Comparison of ENCODE assay signal across 8 cellular contexts in genomic region chr12:50765325-50765911, GRCh38. TPM values are rescaled to one million over a fixed set of nuclear protein-coding genes. Genes with fewer than 3 reads are reported as not detected.
DNase-seq lines count a peak whose midpoint lies in the region; ATAC-seq and TF ChIP-seq lines count a peak whose summit lies in the region.

No MANE protein-coding gene starts in this region.

- no peak for TF ChIP-seq POLR2A in HCT116 (IDR thresholded peaks at IDR 0.05; ENCODE audit: borderline replicate concordance, extremely low read depth, insufficient read depth, insufficient read length)

- H3K9me3 Mint-ChIP-seq in activated CD8-positive, alpha-beta T cell treated with anti-CD3 and anti-CD28 coated beads, Interleukin-2, amount 10 ng/mL, durations not matched to agents 7 days and 5 days (ENCODE audit: insufficient read depth) = no peaks in the 10 kb centered on the region

- H3K36me3 Mint-ChIP-seq in activated CD8-positive, alpha-beta T cell treated with anti-CD3 and anti-CD28 coated beads, Interleukin-2, amount 10 ng/mL, durations not matched to agents 7 days and 5 days (ENCODE audit: low read depth) = peaks cover 20% of the 10 kb centered on the region

- DNase-seq in D341Med (ENCODE audit: low spot score) (peak; percentile 62), HCT116 (ENCODE audit: low read depth, low spot score) (no peak), NCI-H526 treated with DMSO at 0.1 percent for 48 hours (lab: John Stamatoyannopoulos, UW) (peak; percentile 17), epithelial cell of prostate (ENCODE audit: low read depth, low spot score) (no peak), thoracic aorta (ENCODE audit: low spot score) (no peak), HK-2 (ENCODE audit: unreplicated experiment) (no peak)
- DNase-seq in activated CD8-positive, alpha-beta T cell treated with anti-CD3 and anti-CD28 coated beads, Interleukin-2, amount 10 ng/mL, durations not matched to agents 7 days and 5 days = peak; percentile 72

- peak overlapping the region; percentile 81 for H3K4me3 Mint-ChIP-seq in activated CD8-positive, alpha-beta T cell treated with anti-CD3 and anti-CD28 coated beads, Interleukin-2, amount 10 ng/mL, durations not matched to agents 7 days and 5 days

- H3K9me3 ChIP-seq in HCT116 (ENCODE audit: control insufficient read depth in 1 of 2, insufficient read depth in 1 of 2, low read depth in 1 of 2, low read length in 2 of 2) (no peaks in the 10 kb centered on the region), mucosa of rectum (ENCODE audit: control insufficient read depth in 2 of 2, low read length in 2 of 2) (no peaks in the 10 kb centered on the region), thoracic aorta (no peaks in the 10 kb centered on the region)

- TSS peak; percentile 51 for BruUV-seq in HCT116 (replicated peaks; lab: Mats Ljungman, UMichigan)

- TF ChIP-seq CTCF in HCT116 (IDR thresholded peaks at IDR 0.05 in 2 of 3, conservative IDR thresholded peaks at IDR 0.05 in 1 of 3; ENCODE audit: borderline replicate concordance in 1 of 3, insufficient read depth in 1 of 3, low read depth in 2 of 3, low read length in 2 of 3) = peak; percentile 67 to 78 (median 70); a peak in 5 of 6 replicates
- TF ChIP-seq CTCF in thoracic aorta (IDR thresholded peaks at IDR 0.05) = peak; percentile 37

- peak overlapping the region; percentile 89 for H3K27ac Mint-ChIP-seq in activated CD8-positive, alpha-beta T cell treated with anti-CD3 and anti-CD28 coated beads, Interleukin-2, amount 10 ng/mL, durations not matched to agents 7 days and 5 days

- H3K27ac ChIP-seq in HCT116 (ENCODE audit: low read depth, low read length) = peak overlapping the region; percentile 100
- peak overlapping the region; percentile 91 for H3K27ac ChIP-seq in epithelial cell of prostate
- peak overlapping the region; percentile 99 for H3K27ac ChIP-seq in mucosa of rectum (ENCODE audit: low read depth in 2 of 2, low read length in 2 of 2)
- peak overlapping the region in 1 of 2 donors; percentile 96 for H3K27ac ChIP-seq in thoracic aorta

- peaks cover 30 to 40% of the 10 kb centered on the region in 2 experiments for H3K4me1 ChIP-seq in HCT116 (ENCODE audit: control insufficient read depth in 1 of 2, insufficient read depth in 2 of 2, low read length in 2 of 2)
- H3K4me1 ChIP-seq in mucosa of rectum (ENCODE audit: control insufficient read depth in 2 of 2, insufficient read depth in 2 of 2, low read length in 2 of 2) = peaks cover 19 to 23% of the 10 kb centered on the region in 2 donors
- H3K4me1 ChIP-seq in thoracic aorta (ENCODE audit: control insufficient read depth in 1 of 2, low read depth in 2 of 2) = peaks cover 17 to 31% of the 10 kb centered on the region in 2 donors

- H3K9ac ChIP-seq in HCT116 (ENCODE audit: low read length) = peak overlapping the region; percentile 92
- H3K9ac ChIP-seq in mucosa of rectum (ENCODE audit: low read depth in 1 of 2, low read length in 2 of 2) = peak overlapping the region; percentile 75 to 99

- POLR2A ChIA-PET in HCT116 (lab: Charles Lee) = interaction anchor here (0.7 to 2.4 kb wide), 5 partner anchors 9 to 263 kb away, joined by 3 to 18 read pairs (median 7); partner anchors contain the start of gene SLC11A2
- POLR2A ChIA-PET in activated CD8-positive, alpha-beta T cell treated with anti-CD3 and anti-CD28 coated beads, Interleukin-2, amount 10 ng/mL, durations not matched to agents 7 days and 5 days (lab: Charles Lee) = interaction anchor here (0.6 to 2.8 kb wide), 18 partner anchors 8 to 478 kb away, joined by 3 to 18 read pairs (median 4); partner anchors contain the start of genes DAZAP2, LETMD1 and SLC11A2

- peak; percentile 83 for TF ChIP-seq RAD21 in HCT116 (IDR thresholded peaks at IDR 0.05; ENCODE audit: low read depth)

- H3K36me3 ChIP-seq in HCT116 (ENCODE audit: control insufficient read depth in 1 of 2, insufficient read depth in 2 of 2, low read length in 2 of 2) (no peaks in the 10 kb centered on the region), mucosa of rectum (ENCODE audit: control insufficient read depth in 2 of 2, insufficient read depth in 2 of 2, low read length in 2 of 2) (peaks cover 0 to 2% of the 10 kb centered on the region in 2 donors), thoracic aorta (no peaks in the 10 kb centered on the region)

- peaks cover 71% of the 10 kb centered on the region for H3K79me2 ChIP-seq in HCT116 (ENCODE audit: insufficient read depth, low read length)

- H3K4me2 ChIP-seq in HCT116 (ENCODE audit: low read length) = peak overlapping the region; percentile 87

- ATAC-seq in HCT116 (peak; percentile 39; the same call in 1 of the 2 replicates), thoracic aorta (ENCODE audit: insufficient number of reproducible peaks, low FRiP score, low read depth) (no peak)
- peak; percentile 26 for ATAC-seq in activated CD8-positive, alpha-beta T cell treated with anti-CD3 and anti-CD28 coated beads, Interleukin-2, amount 10 ng/mL, durations not matched to agents 7 days and 5 days

- RAD21 ChIA-PET in HCT116 (lab: Charles Lee; ENCODE audit: low non-redundant PET in 1 of 2, low total read pairs in 2 of 2, uncharacterized antibody in 2 of 2, unreplicated experiment in 2 of 2) = interaction anchor here (0.6 to 1.7 kb wide), 7 partner anchors 8 to 576 kb away, joined by 3 to 6 read pairs (median 5); partner anchors contain the start of gene DIP2B (in 1 of the 2)

- H2AFZ ChIP-seq in HCT116 (ENCODE audit: low read depth, low read length, poor library complexity, severe bottlenecking) = no peak overlapping the region

- H4K20me1 ChIP-seq in HCT116 (ENCODE audit: insufficient read depth) = no peaks in the 10 kb centered on the region

- no peaks in the 10 kb centered on the region for H3K27me3 Mint-ChIP-seq in activated CD8-positive, alpha-beta T cell treated with anti-CD3 and anti-CD28 coated beads, Interleukin-2, amount 10 ng/mL, durations not matched to agents 7 days and 5 days (ENCODE audit: low read depth)

- peak overlapping the region; percentile 88 to 89 for H3K4me3 ChIP-seq in HCT116 (replicated peaks in 1 of 2; ENCODE audit: low read depth in 1 of 2, low read length in 2 of 2)
- peak overlapping the region; percentile 76 to 97 for H3K4me3 ChIP-seq in mucosa of rectum (ENCODE audit: low read length in 2 of 2)
- H3K4me3 ChIP-seq in thoracic aorta = peak overlapping the region; percentile 87

- CTCF ChIA-PET in HCT116 (lab: Charles Lee) = interaction anchor here (0.6 to 2.4 kb wide), 21 partner anchors 9 to 587 kb away, joined by 3 to 33 read pairs (median 5); partner anchors contain the start of genes DIP2B, POU6F1 and SLC11A2
- CTCF ChIA-PET in activated CD8-positive, alpha-beta T cell treated with anti-CD3 and anti-CD28 coated beads, Interleukin-2, amount 10 ng/mL, durations not matched to agents 7 days and 5 days (lab: Charles Lee) = interaction anchor here (0.8 to 3.0 kb wide), 42 partner anchors 9 to 718 kb away, joined by 3 to 67 read pairs (median 4); partner anchors contain the start of genes DIP2B, LETMD1 and SLC11A2

- intact Hi-C loops in HCT116 (cut with micrococcal nuclease) = loop anchor here (1.0 to 10.0 kb wide), 4 partner anchors 222 to 576 kb away; no protein-coding TSS in a partner anchor

- no peaks in the 10 kb centered on the region for H3K27me3 ChIP-seq in HCT116 (ENCODE audit: insufficient read depth, low read length)
- H3K27me3 ChIP-seq in mucosa of rectum (ENCODE audit: control insufficient read depth in 2 of 2, insufficient read depth in 2 of 2, low read length in 2 of 2) = no peaks in the 10 kb centered on the region
- H3K27me3 ChIP-seq in thoracic aorta (replicated peaks; ENCODE audit: insufficient read depth) = no peaks in the 10 kb centered on the region

- H3K9me2 ChIP-seq in HCT116 (ENCODE audit: insufficient read depth) = no peaks in the 10 kb centered on the region

- H3K4me1 Mint-ChIP-seq in activated CD8-positive, alpha-beta T cell treated with anti-CD3 and anti-CD28 coated beads, Interleukin-2, amount 10 ng/mL, durations not matched to agents 7 days and 5 days (ENCODE audit: low read depth) = peaks cover 32% of the 10 kb centered on the region

TF ChIP-seq in HCT116, 20 proteins besides CTCF, POLR2A, EP300 and RAD21 (continues in another document):
- TF ChIP-seq POLR2AphosphoS5 (IDR thresholded peaks at IDR 0.05; ENCODE audit: low read depth, low read length) (no peak), JUND (IDR thresholded peaks at IDR 0.05) (no peak; the same call in 1 of the 2 replicates), CBX3 (IDR thresholded peaks at IDR 0.05; ENCODE audit: low read depth) (no peak), FOSL1 (IDR thresholded peaks at IDR 0.05; ENCODE audit: low read depth) (no peak), TCF7L2 (IDR thresholded peaks at IDR 0.05; ENCODE audit: borderline replicate concordance, extremely low read depth, insufficient read depth, insufficient read length) (no peak), ZFX (IDR thresholded peaks at IDR 0.05) (no peak), EZH2 (IDR thresholded peaks at IDR 0.05) (no peak), ELF1 (IDR thresholded peaks at IDR 0.05; ENCODE audit: borderline replicate concordance, low read depth) (no peak), EZH2phosphoT487 (IDR thresholded peaks at IDR 0.05; ENCODE audit: borderline replicate concordance) (no peak)

RNA-seq across cellular contexts. Expression of gene ATF1, which starts 1.5 kb away (rescaled TPM):
- total RNA-seq in HCT116 (2021; ENCODE audit: unreplicated experiment) (48.8 TPM), thoracic aorta (10 to 100 TPM; 14.7 to 21.0 TPM)
- polyA plus RNA-seq in HCT116 (2012) = 40.5 and 44.9 TPM in 2 replicates
- total RNA-seq in activated CD8-positive, alpha-beta T cell treated with anti-CD3 and anti-CD28 coated beads, Interleukin-2, amount 10 ng/mL, durations not matched to agents 7 days and 5 days = 10 to 100 TPM; 35.4 to 36.7 TPM

Comparison
In these comparisons a context has a peak if more than half of its experiments do, and no peak if none do; other contexts are left out.
1. DNase-seq: peak in D341Med (single experiment), NCI-H526 treated with DMSO at 0.1 percent for 48 hours (single experiment) and activated CD8-positive, alpha-beta T cell treated with anti-CD3 and anti-CD28 coated beads, Interleukin-2, amount 10 ng/mL, durations not matched to agents 7 days and 5 days (single experiment); none in HCT116 (single experiment), epithelial cell of prostate (single experiment), thoracic aorta (single experiment) and HK-2 (single experiment).
2. Peak in every context shown above with its lines, with median percentiles within 50 percentile points of each other: H3K4me3 ChIP-seq.